In the genomic region with DNA sequence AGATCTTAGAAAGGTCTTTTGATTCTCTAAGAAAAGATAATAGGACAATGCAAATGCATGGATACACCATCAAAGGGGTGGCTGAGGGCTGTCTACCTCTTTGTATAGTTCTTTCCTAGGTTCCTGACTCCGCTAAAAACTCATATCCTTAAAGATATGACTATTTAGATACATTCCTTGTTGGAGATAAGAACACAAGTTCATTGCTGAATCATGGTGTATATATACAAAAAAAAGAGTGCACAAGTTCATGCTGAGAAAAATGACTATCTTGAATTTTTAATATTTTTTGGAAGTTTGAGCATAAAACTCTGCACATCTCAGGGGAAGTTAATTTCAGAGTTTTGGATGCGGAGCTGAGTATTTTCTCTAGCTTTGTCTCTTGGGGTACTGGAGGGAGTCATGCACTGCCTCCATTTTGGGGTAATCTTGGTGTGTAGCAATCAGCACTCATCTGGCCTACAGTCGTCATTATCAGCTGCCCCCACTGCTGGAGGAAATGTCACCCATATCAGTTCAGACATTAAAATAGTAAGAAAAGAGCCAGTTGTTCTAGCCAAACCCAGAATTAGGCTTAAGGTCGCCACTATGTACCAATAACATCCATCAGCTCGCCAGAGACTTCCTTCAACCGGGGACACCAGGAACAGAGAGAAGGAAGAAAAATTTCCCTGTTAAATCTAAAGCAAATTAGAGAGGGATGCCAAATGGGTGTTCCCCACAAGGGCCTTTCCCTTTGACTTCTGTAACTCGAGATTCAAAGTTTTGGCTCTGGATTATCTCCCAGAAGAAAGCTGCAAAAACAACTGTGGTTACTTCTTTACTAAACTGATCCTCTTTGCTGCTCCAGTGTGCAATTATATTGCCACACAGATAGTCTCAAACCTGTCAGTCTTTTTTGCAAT, we compare ENCODE assay signal across 8 cellular contexts. TPM values are rescaled to one million over a fixed set of nuclear protein-coding genes. Genes with fewer than 3 reads are reported as not detected.
DNase-seq lines count a peak whose midpoint lies in the region; ATAC-seq and TF ChIP-seq lines count a peak whose summit lies in the region.

No MANE protein-coding gene starts in this region.

- in situ Hi-C loops in SK-MEL-5 (cut with HindIII; ENCODE audit: low pct_unique_long_range_greater_than_20kb, low sequenced_read_pairs) = no loop called here

- no peak for DNase-seq in activated CD4-positive, alpha-beta T cell treated with anti-CD3 and anti-CD28 coated beads, Interleukin-2, amount 10 ng/mL, durations not matched to agents 7 days and 5 days
- no peak for DNase-seq in activated CD4-positive, alpha-beta T cell treated with anti-CD3 and anti-CD28 coated beads, Interleukin-2, amount 50 U/mL, for 1 hour
- DNase-seq in SK-MEL-5 (ENCODE audit: low read depth, low spot score) (peak; percentile 70), epithelial cell of proximal tubule (ENCODE audit: low read depth) (no peak), mucosa of gallbladder (ENCODE audit: low spot score) (no peak), cerebellar nuclear complex (lab: John Stamatoyannopoulos, UW) (no peak)
- DNase-seq in activated CD8-positive, alpha-beta memory T cell treated with anti-CD3 and anti-CD28 coated beads for 24 hours = no peak

- H3K4me3 ChIP-seq in epithelial cell of proximal tubule (ENCODE audit: low read depth, low read length) = peak overlapping the region; percentile 67

- peaks cover 2% of the 10 kb centered on the region for H3K27me3 Mint-ChIP-seq in activated CD4-positive, alpha-beta T cell treated with anti-CD3 and anti-CD28 coated beads, Interleukin-2, amount 10 ng/mL, durations not matched to agents 7 days and 5 days
- H3K27me3 Mint-ChIP-seq in stimulated activated memory B cell treated with anti-CD40 and anti-IgM and Interleukin-4, amounts not matched to agents 10 μg/mL and 1 μg/mL and 100 μg/mL, for 72 hours = no peaks in the 10 kb centered on the region

- H3K4me3 Mint-ChIP-seq in activated CD4-positive, alpha-beta T cell treated with anti-CD3 and anti-CD28 coated beads, Interleukin-2, amount 10 ng/mL, durations not matched to agents 7 days and 5 days = peak overlapping the region; percentile 97
- peak overlapping the region; percentile 58 for H3K4me3 Mint-ChIP-seq in stimulated activated memory B cell treated with anti-CD40 and anti-IgM and Interleukin-4, amounts not matched to agents 10 μg/mL and 1 μg/mL and 100 μg/mL, for 72 hours

- POLR2A ChIA-PET in activated CD4-positive, alpha-beta T cell treated with anti-CD3 and anti-CD28 coated beads, Interleukin-2, amount 10 ng/mL, durations not matched to agents 7 days and 5 days (lab: Charles Lee) = interaction anchor here (0.6 to 1.0 kb wide), 3 partner anchors 31 to 52 kb away, joined by 3 to 6 read pairs (median 3); a partner anchor contains a TSS

- peak overlapping the region; percentile 84 for H3K27ac Mint-ChIP-seq in activated CD4-positive, alpha-beta T cell treated with anti-CD3 and anti-CD28 coated beads, Interleukin-2, amount 10 ng/mL, durations not matched to agents 7 days and 5 days
- H3K27ac Mint-ChIP-seq in stimulated activated memory B cell treated with anti-CD40 and anti-IgM and Interleukin-4, amounts not matched to agents 10 μg/mL and 1 μg/mL and 100 μg/mL, for 72 hours = peak overlapping the region; percentile 63

- H3K9me3 Mint-ChIP-seq in activated CD4-positive, alpha-beta T cell treated with anti-CD3 and anti-CD28 coated beads, Interleukin-2, amount 10 ng/mL, durations not matched to agents 7 days and 5 days = no peaks in the 10 kb centered on the region
- no peaks in the 10 kb centered on the region for H3K9me3 Mint-ChIP-seq in stimulated activated memory B cell treated with anti-CD40 and anti-IgM and Interleukin-4, amounts not matched to agents 10 μg/mL and 1 μg/mL and 100 μg/mL, for 72 hours

- H3K36me3 Mint-ChIP-seq in activated CD4-positive, alpha-beta T cell treated with anti-CD3 and anti-CD28 coated beads, Interleukin-2, amount 10 ng/mL, durations not matched to agents 7 days and 5 days (ENCODE audit: low read depth) = peaks cover 21% of the 10 kb centered on the region
- peaks cover 36% of the 10 kb centered on the region for H3K36me3 Mint-ChIP-seq in stimulated activated memory B cell treated with anti-CD40 and anti-IgM and Interleukin-4, amounts not matched to agents 10 μg/mL and 1 μg/mL and 100 μg/mL, for 72 hours

- peaks cover 83% of the 10 kb centered on the region for H3K4me1 Mint-ChIP-seq in activated CD4-positive, alpha-beta T cell treated with anti-CD3 and anti-CD28 coated beads, Interleukin-2, amount 10 ng/mL, durations not matched to agents 7 days and 5 days
- H3K4me1 Mint-ChIP-seq in stimulated activated memory B cell treated with anti-CD40 and anti-IgM and Interleukin-4, amounts not matched to agents 10 μg/mL and 1 μg/mL and 100 μg/mL, for 72 hours = peaks cover 74% of the 10 kb centered on the region

- TF ChIP-seq CTCF in epithelial cell of proximal tubule (conservative IDR thresholded peaks at IDR 0.05; ENCODE audit: low read depth, low read length) = no peak

- CTCF ChIA-PET in activated CD4-positive, alpha-beta T cell treated with anti-CD3 and anti-CD28 coated beads, Interleukin-2, amount 10 ng/mL, durations not matched to agents 7 days and 5 days (lab: Charles Lee) = interaction anchor here (1.4 kb wide), 1 partner anchor 32 kb away, joined by 8 read pairs; no protein-coding TSS in a partner anchor

- no peak for ATAC-seq in stimulated activated memory B cell treated with anti-CD40 and anti-IgM and Interleukin-4, amounts not matched to agents 10 μg/mL and 1 μg/mL and 100 μg/mL, for 72 hours

RNA-seq across cellular contexts. Expression of a gene that starts 49.0 kb away (rescaled TPM):
- total RNA-seq in activated CD4-positive, alpha-beta T cell treated with anti-CD3 and anti-CD28 coated beads, Interleukin-2, amount 10 ng/mL, durations not matched to agents 7 days and 5 days = 100 to 1,000 TPM; 160 to 189 TPM
- total RNA-seq in SK-MEL-5 (2014; rRNA removed; shearing (Covaris generic)) = 238 and 294 TPM in 2 replicates
- polyA plus RNA-seq in SK-MEL-5 (2015; cell fraction: cytosol; rRNA removed) = 277 and 486 TPM in 2 replicates
- polyA plus RNA-seq in SK-MEL-5 (2015; cell fraction: nucleus; rRNA removed) = 132 and 221 TPM in 2 replicates
- total RNA-seq in epithelial cell of proximal tubule = 530 and 963 TPM in 2 replicates
- total RNA-seq in mucosa of gallbladder = 3.7 TPM

RNA-seq across cellular contexts. Expression of a gene that starts 51.8 kb away (rescaled TPM):
- 10 to 100 TPM; 63.5 to 64.6 TPM for total RNA-seq in activated CD4-positive, alpha-beta T cell treated with anti-CD3 and anti-CD28 coated beads, Interleukin-2, amount 10 ng/mL, durations not matched to agents 7 days and 5 days
- 66.9 and 70.7 TPM in 2 replicates for total RNA-seq in SK-MEL-5 (2014; rRNA removed; shearing (Covaris generic))
- polyA plus RNA-seq in SK-MEL-5 (2015; cell fraction: cytosol; rRNA removed) = 59.7 and 70.1 TPM in 2 replicates
- 32.4 and 33.6 TPM in 2 replicates for polyA plus RNA-seq in SK-MEL-5 (2015; cell fraction: nucleus; rRNA removed)
- total RNA-seq in epithelial cell of proximal tubule (40.1 and 59.0 TPM in 2 replicates), mucosa of gallbladder (48.0 TPM)

Comparison
In these comparisons a context has a peak if more than half of its experiments do, and no peak if none do; other contexts are left out.
1. RNA of a gene that starts 49.0 kb away (total RNA-seq): 530 to 963 TPM in epithelial cell of proximal tubule, 238 to 294 TPM in SK-MEL-5 and 160 to 189 TPM in activated CD4-positive, alpha-beta T cell treated with anti-CD3 and anti-CD28 coated beads, Interleukin-2, amount 10 ng/mL, durations not matched to agents 7 days and 5 days; 3.7 TPM in mucosa of gallbladder (single experiment); every median in the first group is over 10 times any median in the second.